Comparison of ENCODE assay signal across 1 cellular context in genomic region chr4:39429476-39430310, GRCh38.
TF ChIP-seq lines count a peak whose summit lies in the region.

No MANE protein-coding gene starts in this region.

TF ChIP-seq in HepG2, 621 proteins besides CTCF, POLR2A, EP300 and RAD21 (continued from another document and continues in another):
- no peak for TF ChIP-seq GMEB2 (CRISPR knock-in tag; IDR thresholded peaks at IDR 0.05; ENCODE audit: low read depth)
- no peak; the same call in 1 of the 2 replicates for TF ChIP-seq ZGPAT (CRISPR knock-in tag; IDR thresholded peaks at IDR 0.05)
- TF ChIP-seq POLR2AphosphoS5 (IDR thresholded peaks at IDR 0.05; ENCODE audit: low read depth, low read length), result peak; percentile 52
- TF ChIP-seq IKZF5 (CRISPR knock-in tag; IDR thresholded peaks at IDR 0.05), result 0 out of 2 replicates have a peak, but pooled peaks have one; percentile 16
- TF ChIP-seq RERE (CRISPR knock-in tag; IDR thresholded peaks at IDR 0.05; ENCODE audit: low read depth), result no peak
- 0 out of 2 replicates have a peak, but pooled peaks have one; percentile 39 for TF ChIP-seq STAT6 (CRISPR knock-in tag; IDR thresholded peaks at IDR 0.05; ENCODE audit: borderline replicate concordance)
- 0 out of 2 replicates have a peak, but pooled peaks have one; percentile 28 for TF ChIP-seq E2F1 (CRISPR knock-in tag; IDR thresholded peaks at IDR 0.05)
- peak; percentile 91 for TF ChIP-seq NCOA2 (CRISPR knock-in tag; IDR thresholded peaks at IDR 0.05)
- TF ChIP-seq NFIB (CRISPR knock-in tag; IDR thresholded peaks at IDR 0.05; ENCODE audit: borderline replicate concordance), result no peak
- TF ChIP-seq HMGXB4 (CRISPR knock-in tag; IDR thresholded peaks at IDR 0.05; ENCODE audit: borderline replicate concordance in 1 of 2, low read depth in 1 of 2), result no peak
- TF ChIP-seq HNF4G (IDR thresholded peaks at IDR 0.05; ENCODE audit: borderline replicate concordance, low read depth, low read length), result peak; percentile 48
- TF ChIP-seq HNF4G (CRISPR knock-in tag; IDR thresholded peaks at IDR 0.05; ENCODE audit: borderline replicate concordance, low read depth), result no peak
- peak; percentile 79 for TF ChIP-seq HNF4A (CRISPR knock-in tag; IDR thresholded peaks at IDR 0.05)
- TF ChIP-seq ZHX2 (IDR thresholded peaks at IDR 0.05; ENCODE audit: low read depth), result no peak
- TF ChIP-seq ZHX2 (CRISPR knock-in tag; IDR thresholded peaks at IDR 0.05; ENCODE audit: borderline replicate concordance), result no peak
- no peak for TF ChIP-seq CBFB (CRISPR knock-in tag; IDR thresholded peaks at IDR 0.05)
- peak; percentile 46; the same call in 1 of the 2 replicates for TF ChIP-seq FOXO1 (CRISPR knock-in tag; IDR thresholded peaks at IDR 0.05)
- peak; percentile 69 for TF ChIP-seq NFIC (IDR thresholded peaks at IDR 0.05; ENCODE audit: low read length)
- no peak for TF ChIP-seq FOXK2 (IDR thresholded peaks at IDR 0.05)
- no peak for TF ChIP-seq ZNF75D (CRISPR knock-in tag; IDR thresholded peaks at IDR 0.05; ENCODE audit: borderline replicate concordance)
- peak; percentile 69 for TF ChIP-seq ZNF281 (CRISPR knock-in tag; IDR thresholded peaks at IDR 0.05; ENCODE audit: borderline replicate concordance)
- no peak for TF ChIP-seq SOX6 (IDR thresholded peaks at IDR 0.05)
- peak; percentile 92 for TF ChIP-seq SOX6 (CRISPR knock-in tag; IDR thresholded peaks at IDR 0.05)
- TF ChIP-seq SMC3 (IDR thresholded peaks at IDR 0.05; ENCODE audit: low read length), result peak; percentile 6; the same call in 1 of the 2 replicates
- peak; percentile 52; the same call in 1 of the 2 replicates for TF ChIP-seq RFX3 (CRISPR knock-in tag; IDR thresholded peaks at IDR 0.05)
- no peak for TF ChIP-seq RFXAP (CRISPR knock-in tag; IDR thresholded peaks at IDR 0.05; ENCODE audit: borderline replicate concordance)
- TF ChIP-seq TBP (CRISPR knock-in tag; IDR thresholded peaks at IDR 0.05), result no peak
